In the genomic region with DNA sequence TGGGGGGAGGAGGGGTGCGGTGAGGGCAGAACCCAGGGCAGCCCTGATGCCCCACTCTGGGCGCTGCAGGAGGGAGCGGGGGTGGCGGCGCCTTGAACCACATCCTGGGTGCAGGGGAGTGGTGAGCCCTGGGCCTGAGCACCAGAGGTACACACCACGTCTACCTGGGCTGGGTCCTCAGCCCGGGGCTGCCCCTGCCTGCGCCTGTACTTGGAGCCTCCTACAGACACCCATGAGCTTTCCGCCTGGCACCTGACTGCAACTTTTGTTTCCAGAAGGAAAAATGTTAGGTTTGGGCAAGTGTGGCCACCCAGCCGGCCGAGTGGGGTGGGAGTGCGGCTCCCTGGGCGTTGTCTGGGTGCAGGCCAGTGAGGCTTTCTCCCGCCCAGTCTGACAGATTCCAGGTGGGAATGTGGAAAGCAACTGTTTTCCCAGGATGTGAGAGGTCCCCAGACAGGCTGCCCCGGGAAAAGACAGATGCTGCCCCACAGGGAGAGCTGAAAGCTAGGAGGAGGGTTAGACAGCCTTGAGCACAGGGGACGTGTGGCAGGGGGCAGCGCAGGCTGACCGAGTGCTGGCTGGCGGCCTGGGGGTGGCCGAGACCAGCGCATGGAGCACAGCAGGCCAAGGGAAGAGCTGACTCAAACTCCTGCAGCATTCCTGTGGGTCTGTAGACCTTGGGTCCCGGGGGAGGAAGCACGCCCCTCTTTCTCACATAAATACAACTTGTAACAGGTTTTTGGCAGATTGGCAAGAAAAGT, we compare ENCODE assay signal across 1 cellular context.
TF ChIP-seq lines count a peak whose summit lies in the region.

No MANE protein-coding gene starts in this region.

TF ChIP-seq in GM23338, 12 proteins besides CTCF, POLR2A, EP300 and RAD21 (continued from another document):
- TF ChIP-seq ZNF462 (CRISPR knock-in tag; IDR thresholded peaks at IDR 0.05) (no peak), CREB1 (CRISPR knock-in tag; IDR thresholded peaks at IDR 0.05; ENCODE audit: low read depth) (no peak), NANOG (IDR thresholded peaks at IDR 0.05; ENCODE audit: borderline replicate concordance) (no peak), ZNF331 (CRISPR knock-in tag; IDR thresholded peaks at IDR 0.05; ENCODE audit: low read depth) (no peak), EZH2phosphoT487 (IDR thresholded peaks at IDR 0.05; ENCODE audit: unreplicated experiment) (no peak), STAT1 (IDR thresholded peaks at IDR 0.05; ENCODE audit: unreplicated experiment) (no peak)
TF ChIP-seq in GM23338: peak in this region for 0.
